In the genomic region with DNA sequence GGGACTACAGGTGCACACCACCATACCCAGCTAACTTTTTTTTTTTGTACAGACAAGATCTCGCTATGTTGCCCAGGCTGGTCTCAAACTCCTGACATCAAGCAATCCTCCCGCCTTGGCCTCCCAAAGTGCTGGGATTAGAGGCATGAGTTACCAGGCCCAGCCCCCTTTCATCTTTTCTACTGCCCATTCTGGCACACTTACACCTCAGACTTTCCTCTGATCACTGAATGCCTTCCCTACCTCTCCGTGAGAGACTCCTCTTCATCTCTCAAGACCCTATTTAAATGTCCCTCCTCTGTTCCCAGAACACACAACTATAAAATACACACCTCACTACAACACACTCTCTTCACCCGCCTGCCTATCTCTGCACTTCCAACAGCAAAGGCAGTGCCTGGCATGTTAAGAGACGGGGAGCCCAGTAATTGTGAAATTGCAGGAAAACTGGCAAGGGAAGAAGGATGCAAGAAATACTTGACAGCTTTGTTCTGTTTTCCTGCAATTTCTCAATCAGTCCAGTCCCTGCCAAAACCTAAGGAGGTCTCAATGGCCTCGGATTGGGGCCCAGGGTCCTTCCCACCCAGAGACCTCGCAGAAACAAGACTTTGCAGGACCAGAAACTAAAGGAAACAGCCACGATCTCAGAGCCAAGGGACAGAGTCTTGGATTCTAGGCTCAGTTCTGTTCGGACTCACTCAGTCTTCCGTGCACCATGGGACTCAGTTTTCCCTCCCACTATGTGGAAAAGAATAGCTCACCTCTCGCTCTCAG, we compare ENCODE assay signal across 8 cellular contexts. TPM values are rescaled to one million over a fixed set of nuclear protein-coding genes. Genes with fewer than 3 reads are reported as not detected.
DNase-seq lines count a peak whose midpoint lies in the region; ATAC-seq, FAIRE-seq and TF ChIP-seq lines count a peak whose summit lies in the region.

No MANE protein-coding gene starts in this region.

- peaks cover 28% of the 10 kb centered on the region for H3K79me2 ChIP-seq in HepG2 (ENCODE audit: insufficient read depth, low read length)

- H3K27ac ChIP-seq in HepG2 (ENCODE audit: extremely low read length, insufficient read depth, low read length) (peak overlapping the region; percentile 41), thymus (ENCODE audit: low read depth) (no peak overlapping the region)

- H2AFZ ChIP-seq in HepG2 (ENCODE audit: low read length), result no peak overlapping the region

- H3K27me3 ChIP-seq in HepG2 (ENCODE audit: control insufficient read depth in 1 of 2, insufficient read depth in 2 of 2, low read length in 2 of 2) (no peaks in the 10 kb centered on the region; a peak in 1 of 5 replicates), thymus (ENCODE audit: control insufficient read depth, insufficient read depth) (no peaks in the 10 kb centered on the region)

- no peak for TF ChIP-seq POLR2A in HepG2 (IDR thresholded peaks at IDR 0.05; ENCODE audit: insufficient read depth in 1 of 2, low read depth in 2 of 2, low read length in 2 of 2)

- peaks cover 28% of the 10 kb centered on the region for H3K36me3 Mint-ChIP-seq in activated naive CD8-positive, alpha-beta T cell treated with anti-CD3 and anti-CD28 coated beads for 36 hours

- peak; percentile 61 for DNase-seq in activated CD8-positive, alpha-beta memory T cell treated with anti-CD3 and anti-CD28 coated beads for 24 hours
- no peak for DNase-seq in activated CD8-positive, alpha-beta memory T cell treated with anti-CD3 and anti-CD28 coated beads, Interleukin-2, amount 50 U/mL, for 4 hours
- DNase-seq in activated naive CD8-positive, alpha-beta T cell treated with anti-CD3 and anti-CD28 coated beads for 36 hours, result no peak
- no peak for DNase-seq in HepG2 (ENCODE audit: low spot score)
- no peak for DNase-seq in GOT3 (lab: John Stamatoyannopoulos, UW)
- no peak for DNase-seq in mucosa of gallbladder (ENCODE audit: low spot score)
- no peak for DNase-seq in epidermal melanocyte (ENCODE audit: insufficient read length, low spot score)

- intact Hi-C loops in HepG2 (cut with micrococcal nuclease; ENCODE audit: unreplicated experiment), result no loop called here

- no peak for TF ChIP-seq CTCF in HepG2 (CRISPR knock-in tag; IDR thresholded peaks at IDR 0.05)

- CTCF ChIA-PET in HepG2 (lab: Yijun Ruan, JAX; ENCODE audit: low intra/inter-chr PET ratio, low total read pairs), result interaction anchor here (1.6 to 2.1 kb wide), 2 partner anchors 34 to 42 kb away, joined by 19 to 34 read pairs; a partner anchor contains a TSS

- peak overlapping the region; percentile 64 for H3K27ac Mint-ChIP-seq in activated naive CD8-positive, alpha-beta T cell treated with anti-CD3 and anti-CD28 coated beads for 36 hours

- H3K9ac ChIP-seq in HepG2 (ENCODE audit: insufficient read depth, low read depth, low read length), result peak overlapping the region; percentile 82

- in situ Hi-C loops in HepG2 (cut with HindIII; ENCODE audit: extremely low pct_ligation_motif_present, low pct_unique_long_range_greater_than_20kb), result no loop called here

- WGBS in HepG2 (ENCODE audit: low lambda C conversion rate), result 20% methylated on average over 9 of the region's 11 CpGs
- WGBS in thymus, result 57% methylated on average over 11 of the region's 11 CpGs

- peak overlapping the region; percentile 75 to 84 (median 80) for H3K4me3 ChIP-seq in HepG2 (replicated peaks in 1 of 3; ENCODE audit: insufficient read depth in 1 of 3, low read depth in 2 of 3, low read length in 3 of 3)
- H3K4me3 ChIP-seq in thymus (ENCODE audit: low read length), result peak overlapping the region; percentile 59

- H3K9me3 ChIP-seq in HepG2 (ENCODE audit: low read length), result no peaks in the 10 kb centered on the region
- H3K9me3 ChIP-seq in thymus (ENCODE audit: control insufficient read depth), result no peaks in the 10 kb centered on the region

- H3K4me2 ChIP-seq in HepG2 (ENCODE audit: low read depth, low read length), result peak overlapping the region; percentile 95

- peaks cover 11 to 30% of the 10 kb centered on the region in 2 experiments; a peak in 3 of 5 replicates for H3K36me3 ChIP-seq in HepG2 (replicated peaks in 1 of 2; ENCODE audit: control insufficient read depth in 1 of 2, insufficient read depth in 2 of 2, low read length in 2 of 2)
- H3K36me3 ChIP-seq in thymus (ENCODE audit: control insufficient read depth, insufficient read depth), result peaks cover 25% of the 10 kb centered on the region

- no peak for FAIRE-seq in HepG2 (lab: Jason Lieb, UNC)

- H3K4me3 Mint-ChIP-seq in activated naive CD8-positive, alpha-beta T cell treated with anti-CD3 and anti-CD28 coated beads for 36 hours, result peak overlapping the region; percentile 85

- no peaks in the 10 kb centered on the region for H3K9me3 Mint-ChIP-seq in activated naive CD8-positive, alpha-beta T cell treated with anti-CD3 and anti-CD28 coated beads for 36 hours

- POLR2A ChIA-PET in HepG2 (lab: Yijun Ruan, JAX), result interaction anchor here (1.3 to 4.5 kb wide), 5 partner anchors 9 to 52 kb away, joined by 13 to 173 read pairs (median 64); a partner anchor contains a TSS

- H4K20me1 ChIP-seq in HepG2 (ENCODE audit: insufficient read depth, low read length), result no peaks in the 10 kb centered on the region; the same call in 1 of the 2 replicates

- H3K27me3 Mint-ChIP-seq in activated naive CD8-positive, alpha-beta T cell treated with anti-CD3 and anti-CD28 coated beads for 36 hours, result no peaks in the 10 kb centered on the region

- no peak for TF ChIP-seq RAD21 in HepG2 (CRISPR knock-in tag; IDR thresholded peaks at IDR 0.05)

- ATAC-seq in HepG2, result no peak

- no peak for TF ChIP-seq EP300 in HepG2 (IDR thresholded peaks at IDR 0.05; ENCODE audit: low read depth in 2 of 2, low read length in 2 of 2)
- TF ChIP-seq EP300 in HepG2 (CRISPR knock-in tag; IDR thresholded peaks at IDR 0.05; ENCODE audit: borderline replicate concordance), result no peak

- H3K4me1 ChIP-seq in HepG2 (ENCODE audit: insufficient read depth, low read length) (peaks cover 33% of the 10 kb centered on the region), thymus (ENCODE audit: control insufficient read depth, insufficient read depth, low read length) (peaks cover 11% of the 10 kb centered on the region)

- peaks cover 27% of the 10 kb centered on the region for H3K4me1 Mint-ChIP-seq in activated naive CD8-positive, alpha-beta T cell treated with anti-CD3 and anti-CD28 coated beads for 36 hours

- BruUV-seq in HepG2 (replicated peaks; lab: Mats Ljungman, UMichigan), result TSS peak; percentile 59

RNA-seq across cellular contexts. Expression of a gene that starts 0.9 kb away (rescaled TPM):
- 10 to 100 TPM; 74.0 to 83.0 TPM for total RNA-seq in activated naive CD8-positive, alpha-beta T cell treated with anti-CD3 and anti-CD28 coated beads for 36 hours
- total RNA-seq in HepG2 (2016; rRNA removed; fragmentation: Illumina TruSeq; extraction: Trizol), result 39.4 and 44.0 TPM in 2 replicates
- total RNA-seq in HepG2 (2016; cell fraction: cytosol; rRNA removed; fragmentation: Illumina TruSeq; extraction: Trizol; ENCODE audit: low read depth), result 6.2 and 7.8 TPM in 2 replicates
- total RNA-seq in HepG2 (2016; cell fraction: insoluble cytoplasmic fraction; rRNA removed; fragmentation: Illumina TruSeq; extraction: Trizol), result 38.4 and 46.4 TPM in 2 replicates
- total RNA-seq in HepG2 (2016; cell fraction: membrane; rRNA removed; fragmentation: Illumina TruSeq; extraction: Trizol), result 10.0 and 10.2 TPM in 2 replicates
- total RNA-seq in HepG2 (2016; cell fraction: nucleus; rRNA removed; fragmentation: Illumina TruSeq; extraction: Trizol), result 21.0 and 22.3 TPM in 2 replicates
- 14.8 and 18.4 TPM in 2 replicates for polyA plus RNA-seq in HepG2 (2011; rRNA removed)
- polyA plus RNA-seq in HepG2 (2011; cell fraction: cytosol; rRNA removed), result 13.9 and 19.4 TPM in 2 replicates
- 42.5 and 45.1 TPM in 2 replicates for polyA plus RNA-seq in HepG2 (2011; cell fraction: nucleus; rRNA removed)
- polyA plus RNA-seq in HepG2 (2012), result 14.6 and 19.9 TPM in 2 replicates
- polyA plus RNA-seq in HepG2 (2016; cell fraction: cytosol; fragmentation: Illumina TruSeq; extraction: Trizol; ENCODE audit: low read depth), result 5.6 and 5.7 TPM in 2 replicates
- 36.5 and 39.9 TPM in 2 replicates for polyA plus RNA-seq in HepG2 (2016; cell fraction: insoluble cytoplasmic fraction; fragmentation: Illumina TruSeq; extraction: Trizol; ENCODE audit: low read depth)
- polyA plus RNA-seq in HepG2 (2016; cell fraction: membrane; fragmentation: Illumina TruSeq; extraction: Trizol; ENCODE audit: low read depth), result 7.6 and 8.2 TPM in 2 replicates
- 51.2 and 56.8 TPM in 2 replicates for polyA plus RNA-seq in HepG2 (2016; cell fraction: nucleus; fragmentation: Illumina TruSeq; extraction: Trizol; ENCODE audit: insufficient read depth, low read depth)
- polyA minus RNA-seq in HepG2 (2011; rRNA and poly(A)+ RNA removed; ENCODE audit: low replicate concordance), result 24.9 and 39.6 TPM in 2 replicates
- 10.6 and 12.4 TPM in 2 replicates for polyA minus RNA-seq in HepG2 (2011; cell fraction: cytosol; rRNA and poly(A)+ RNA removed)
- 4.5 and 4.8 TPM in 2 replicates for polyA minus RNA-seq in HepG2 (2011; cell fraction: nucleus; rRNA and poly(A)+ RNA removed)
- polyA plus RNA-seq in thymus, result 16.9 TPM
- total RNA-seq in mucosa of gallbladder, result 11.9 TPM

RNA-seq across cellular contexts. Expression of a gene that starts 1.3 kb away (rescaled TPM):
- total RNA-seq in activated naive CD8-positive, alpha-beta T cell treated with anti-CD3 and anti-CD28 coated beads for 36 hours, result 10 to 100 TPM; 13.9 to 15.6 TPM
- 7.7 and 11.2 TPM in 2 replicates for total RNA-seq in HepG2 (2016; rRNA removed; fragmentation: Illumina TruSeq; extraction: Trizol)
- total RNA-seq in HepG2 (2016; cell fraction: cytosol; rRNA removed; fragmentation: Illumina TruSeq; extraction: Trizol; ENCODE audit: low read depth), result 4.4 and 5.3 TPM in 2 replicates
- 6.8 and 10.6 TPM in 2 replicates for total RNA-seq in HepG2 (2016; cell fraction: insoluble cytoplasmic fraction; rRNA removed; fragmentation: Illumina TruSeq; extraction: Trizol)
- 10.0 and 10.4 TPM in 2 replicates for total RNA-seq in HepG2 (2016; cell fraction: membrane; rRNA removed; fragmentation: Illumina TruSeq; extraction: Trizol)
- total RNA-seq in HepG2 (2016; cell fraction: nucleus; rRNA removed; fragmentation: Illumina TruSeq; extraction: Trizol), result 10.2 and 13.8 TPM in 2 replicates
- polyA plus RNA-seq in HepG2 (2011; rRNA removed), result 21.5 and 24.0 TPM in 2 replicates
- polyA plus RNA-seq in HepG2 (2011; cell fraction: cytosol; rRNA removed), result 11.3 and 15.3 TPM in 2 replicates
- polyA plus RNA-seq in HepG2 (2011; cell fraction: nucleus; rRNA removed), result 122 and 127 TPM in 2 replicates
- polyA plus RNA-seq in HepG2 (2012), result 13.0 and 15.1 TPM in 2 replicates
- 4.9 and 6.1 TPM in 2 replicates for polyA plus RNA-seq in HepG2 (2016; cell fraction: cytosol; fragmentation: Illumina TruSeq; extraction: Trizol; ENCODE audit: low read depth)
- 7.2 and 10.0 TPM in 2 replicates for polyA plus RNA-seq in HepG2 (2016; cell fraction: insoluble cytoplasmic fraction; fragmentation: Illumina TruSeq; extraction: Trizol; ENCODE audit: low read depth)
- 9.7 and 11.0 TPM in 2 replicates for polyA plus RNA-seq in HepG2 (2016; cell fraction: membrane; fragmentation: Illumina TruSeq; extraction: Trizol; ENCODE audit: low read depth)
- 32.8 and 38.7 TPM in 2 replicates for polyA plus RNA-seq in HepG2 (2016; cell fraction: nucleus; fragmentation: Illumina TruSeq; extraction: Trizol; ENCODE audit: insufficient read depth, low read depth)
- 11.0 and 13.9 TPM in 2 replicates for polyA minus RNA-seq in HepG2 (2011; rRNA and poly(A)+ RNA removed; ENCODE audit: low replicate concordance)
- 4.7 and 10.5 TPM in 2 replicates for polyA minus RNA-seq in HepG2 (2011; cell fraction: cytosol; rRNA and poly(A)+ RNA removed)
- 12.6 and 14.9 TPM in 2 replicates for polyA minus RNA-seq in HepG2 (2011; cell fraction: nucleus; rRNA and poly(A)+ RNA removed)
- 11.2 TPM for polyA plus RNA-seq in thymus
- 25.4 TPM for total RNA-seq in mucosa of gallbladder

RNA-seq across cellular contexts. Expression of a gene that starts 14.3 kb away (rescaled TPM):
- total RNA-seq in activated naive CD8-positive, alpha-beta T cell treated with anti-CD3 and anti-CD28 coated beads for 36 hours, result not detected
- not detected in 2 replicates for total RNA-seq in HepG2 (2016; rRNA removed; fragmentation: Illumina TruSeq; extraction: Trizol)
- total RNA-seq in HepG2 (2016; cell fraction: cytosol; rRNA removed; fragmentation: Illumina TruSeq; extraction: Trizol; ENCODE audit: low read depth), result not detected in 2 replicates
- not detected in 2 replicates for total RNA-seq in HepG2 (2016; cell fraction: insoluble cytoplasmic fraction; rRNA removed; fragmentation: Illumina TruSeq; extraction: Trizol)
- not detected in 2 replicates for total RNA-seq in HepG2 (2016; cell fraction: membrane; rRNA removed; fragmentation: Illumina TruSeq; extraction: Trizol)
- not detected in 2 replicates for total RNA-seq in HepG2 (2016; cell fraction: nucleus; rRNA removed; fragmentation: Illumina TruSeq; extraction: Trizol)
- not detected in 2 replicates for polyA plus RNA-seq in HepG2 (2011; rRNA removed)
- not detected in 2 replicates for polyA plus RNA-seq in HepG2 (2011; cell fraction: cytosol; rRNA removed)
- 0.17 and 0.24 TPM in 2 replicates for polyA plus RNA-seq in HepG2 (2011; cell fraction: nucleus; rRNA removed)
- 0.09 TPM in 1 of 2 replicates, not detected in the other for polyA plus RNA-seq in HepG2 (2012)
- polyA plus RNA-seq in HepG2 (2016; cell fraction: cytosol; fragmentation: Illumina TruSeq; extraction: Trizol; ENCODE audit: low read depth), result not detected in 2 replicates
- not detected in 2 replicates for polyA plus RNA-seq in HepG2 (2016; cell fraction: insoluble cytoplasmic fraction; fragmentation: Illumina TruSeq; extraction: Trizol; ENCODE audit: low read depth)
- polyA plus RNA-seq in HepG2 (2016; cell fraction: membrane; fragmentation: Illumina TruSeq; extraction: Trizol; ENCODE audit: low read depth), result not detected in 2 replicates
- not detected in 2 replicates for polyA plus RNA-seq in HepG2 (2016; cell fraction: nucleus; fragmentation: Illumina TruSeq; extraction: Trizol; ENCODE audit: insufficient read depth, low read depth)
- polyA minus RNA-seq in HepG2 (2011; rRNA and poly(A)+ RNA removed; ENCODE audit: low replicate concordance), result 0.14 TPM in 1 of 2 replicates, not detected in the other
- polyA minus RNA-seq in HepG2 (2011; cell fraction: cytosol; rRNA and poly(A)+ RNA removed), result not detected in 2 replicates
- polyA minus RNA-seq in HepG2 (2011; cell fraction: nucleus; rRNA and poly(A)+ RNA removed), result 0.25 TPM in 1 of 2 replicates, not detected in the other
- polyA plus RNA-seq in thymus, result 0.02 TPM
- 0.55 TPM for total RNA-seq in mucosa of gallbladder

RNA-seq across cellular contexts. Expression of a gene that starts 26.4 kb away (rescaled TPM):
- 1 to 10 TPM; 4.5 to 5.6 TPM for total RNA-seq in activated naive CD8-positive, alpha-beta T cell treated with anti-CD3 and anti-CD28 coated beads for 36 hours
- 32.5 and 36.8 TPM in 2 replicates for total RNA-seq in HepG2 (2016; rRNA removed; fragmentation: Illumina TruSeq; extraction: Trizol)
- 26.7 and 28.9 TPM in 2 replicates for total RNA-seq in HepG2 (2016; cell fraction: cytosol; rRNA removed; fragmentation: Illumina TruSeq; extraction: Trizol; ENCODE audit: low read depth)
- total RNA-seq in HepG2 (2016; cell fraction: insoluble cytoplasmic fraction; rRNA removed; fragmentation: Illumina TruSeq; extraction: Trizol), result 31.0 and 37.9 TPM in 2 replicates
- total RNA-seq in HepG2 (2016; cell fraction: membrane; rRNA removed; fragmentation: Illumina TruSeq; extraction: Trizol), result 44.9 and 54.5 TPM in 2 replicates
- total RNA-seq in HepG2 (2016; cell fraction: nucleus; rRNA removed; fragmentation: Illumina TruSeq; extraction: Trizol), result 17.4 and 21.9 TPM in 2 replicates
- 51.3 and 58.9 TPM in 2 replicates for polyA plus RNA-seq in HepG2 (2011; rRNA removed)
- polyA plus RNA-seq in HepG2 (2011; cell fraction: cytosol; rRNA removed), result 33.8 and 49.2 TPM in 2 replicates
- polyA plus RNA-seq in HepG2 (2011; cell fraction: nucleus; rRNA removed), result 143 and 178 TPM in 2 replicates
- polyA plus RNA-seq in HepG2 (2012), result 14.2 and 28.3 TPM in 2 replicates
- 36.6 and 43.0 TPM in 2 replicates for polyA plus RNA-seq in HepG2 (2016; cell fraction: cytosol; fragmentation: Illumina TruSeq; extraction: Trizol; ENCODE audit: low read depth)
- polyA plus RNA-seq in HepG2 (2016; cell fraction: insoluble cytoplasmic fraction; fragmentation: Illumina TruSeq; extraction: Trizol; ENCODE audit: low read depth), result 42.3 and 45.0 TPM in 2 replicates
- polyA plus RNA-seq in HepG2 (2016; cell fraction: membrane; fragmentation: Illumina TruSeq; extraction: Trizol; ENCODE audit: low read depth), result 49.2 and 54.4 TPM in 2 replicates
- 57.5 and 60.6 TPM in 2 replicates for polyA plus RNA-seq in HepG2 (2016; cell fraction: nucleus; fragmentation: Illumina TruSeq; extraction: Trizol; ENCODE audit: insufficient read depth, low read depth)
- polyA minus RNA-seq in HepG2 (2011; rRNA and poly(A)+ RNA removed; ENCODE audit: low replicate concordance), result 19.8 and 51.2 TPM in 2 replicates
- polyA minus RNA-seq in HepG2 (2011; cell fraction: cytosol; rRNA and poly(A)+ RNA removed), result 15.7 and 19.8 TPM in 2 replicates
- polyA minus RNA-seq in HepG2 (2011; cell fraction: nucleus; rRNA and poly(A)+ RNA removed), result 12.0 and 15.7 TPM in 2 replicates
- 21.0 TPM for polyA plus RNA-seq in thymus
- 45.1 TPM for total RNA-seq in mucosa of gallbladder

RNA-seq across cellular contexts. Expression of a gene that starts 33.0 kb away (rescaled TPM):
- 10 to 100 TPM; 58.7 to 59.6 TPM for total RNA-seq in activated naive CD8-positive, alpha-beta T cell treated with anti-CD3 and anti-CD28 coated beads for 36 hours
- 40.4 and 44.4 TPM in 2 replicates for total RNA-seq in HepG2 (2016; rRNA removed; fragmentation: Illumina TruSeq; extraction: Trizol)
- 13.6 and 18.3 TPM in 2 replicates for total RNA-seq in HepG2 (2016; cell fraction: cytosol; rRNA removed; fragmentation: Illumina TruSeq; extraction: Trizol; ENCODE audit: low read depth)
- total RNA-seq in HepG2 (2016; cell fraction: insoluble cytoplasmic fraction; rRNA removed; fragmentation: Illumina TruSeq; extraction: Trizol), result 39.5 and 45.7 TPM in 2 replicates
- 31.7 and 38.5 TPM in 2 replicates for total RNA-seq in HepG2 (2016; cell fraction: membrane; rRNA removed; fragmentation: Illumina TruSeq; extraction: Trizol)
- total RNA-seq in HepG2 (2016; cell fraction: nucleus; rRNA removed; fragmentation: Illumina TruSeq; extraction: Trizol), result 23.4 and 24.3 TPM in 2 replicates
- polyA plus RNA-seq in HepG2 (2011; rRNA removed), result 102 and 108 TPM in 2 replicates
- polyA plus RNA-seq in HepG2 (2011; cell fraction: cytosol; rRNA removed), result 95.9 and 104 TPM in 2 replicates
- 69.4 and 73.2 TPM in 2 replicates for polyA plus RNA-seq in HepG2 (2011; cell fraction: nucleus; rRNA removed)
- polyA plus RNA-seq in HepG2 (2012), result 40.5 and 57.0 TPM in 2 replicates
- polyA plus RNA-seq in HepG2 (2016; cell fraction: cytosol; fragmentation: Illumina TruSeq; extraction: Trizol; ENCODE audit: low read depth), result 22.6 and 24.5 TPM in 2 replicates
- polyA plus RNA-seq in HepG2 (2016; cell fraction: insoluble cytoplasmic fraction; fragmentation: Illumina TruSeq; extraction: Trizol; ENCODE audit: low read depth), result 68.7 and 73.5 TPM in 2 replicates
- polyA plus RNA-seq in HepG2 (2016; cell fraction: membrane; fragmentation: Illumina TruSeq; extraction: Trizol; ENCODE audit: low read depth), result 44.0 and 45.5 TPM in 2 replicates
- polyA plus RNA-seq in HepG2 (2016; cell fraction: nucleus; fragmentation: Illumina TruSeq; extraction: Trizol; ENCODE audit: insufficient read depth, low read depth), result 59.0 and 60.0 TPM in 2 replicates
- polyA minus RNA-seq in HepG2 (2011; rRNA and poly(A)+ RNA removed; ENCODE audit: low replicate concordance), result 111 and 118 TPM in 2 replicates
- 32.2 and 37.7 TPM in 2 replicates for polyA minus RNA-seq in HepG2 (2011; cell fraction: cytosol; rRNA and poly(A)+ RNA removed)
- polyA minus RNA-seq in HepG2 (2011; cell fraction: nucleus; rRNA and poly(A)+ RNA removed), result 17.9 and 25.7 TPM in 2 replicates
- 48.2 TPM for polyA plus RNA-seq in thymus
- total RNA-seq in mucosa of gallbladder, result 59.1 TPM
